8 cellular contexts compared by ENCODE assay signal in genomic region chr2:85438291-85439110, GRCh38. TPM values are rescaled to one million over a fixed set of nuclear protein-coding genes. Genes with fewer than 3 reads are reported as not detected.
DNase-seq lines count a peak whose midpoint lies in the region; ATAC-seq, FAIRE-seq and TF ChIP-seq lines count a peak whose summit lies in the region.

No MANE protein-coding gene starts in this region.

- H3K4me1 ChIP-seq in RWPE2 (ENCODE audit: insufficient read depth, poor library complexity, severe bottlenecking) = peaks cover 22% of the 10 kb centered on the region

- TF ChIP-seq CTCF in RWPE2 (IDR thresholded peaks at IDR 0.05; ENCODE audit: poor library complexity, severe bottlenecking) (no peak), epithelial cell of proximal tubule (conservative IDR thresholded peaks at IDR 0.05; ENCODE audit: low read depth, low read length) (peak; percentile 37), omental fat pad (IDR thresholded peaks at IDR 0.05) (no peak)

- no peaks in the 10 kb centered on the region for H3K9me3 ChIP-seq in RWPE2 (ENCODE audit: severe bottlenecking)

- peak overlapping the region; percentile 61 for H3K27ac ChIP-seq in RWPE2 (ENCODE audit: poor library complexity, severe bottlenecking)

- H3K4me3 ChIP-seq in RWPE2 (ENCODE audit: severe bottlenecking) = no peak overlapping the region
- peak overlapping the region; percentile 22 for H3K4me3 ChIP-seq in epithelial cell of proximal tubule (ENCODE audit: low read depth, low read length)

- DNase-seq in activated CD4-positive, alpha-beta T cell treated with anti-CD3 and anti-CD28 coated beads for 48 hours = peak; percentile 18
- no peak for DNase-seq in activated CD4-positive, alpha-beta T cell treated with anti-CD3 and anti-CD28 coated beads, Interleukin-2, amount 50 U/mL, for 1 hour
- no peak for DNase-seq in RWPE2 (ENCODE audit: low spot score)
- no peak for DNase-seq in epithelial cell of proximal tubule (ENCODE audit: low read depth)
- DNase-seq in omental fat pad (ENCODE audit: low spot score) = no peak
- DNase-seq in NK-92 (lab: John Stamatoyannopoulos, UW; ENCODE audit: unreplicated experiment) = no peak
- DNase-seq in RCC 7860 (ENCODE audit: low spot score) = no peak

- H3K27me3 ChIP-seq in RWPE2 (ENCODE audit: insufficient read depth, poor library complexity, severe bottlenecking) = no peaks in the 10 kb centered on the region

- no peaks in the 10 kb centered on the region for H3K36me3 ChIP-seq in RWPE2 (ENCODE audit: low read depth)

- FAIRE-seq in RCC 7860 (lab: Jason Lieb, UNC) = no peak

- ATAC-seq in RWPE2 (ENCODE audit: low read depth) = no peak
- ATAC-seq in omental fat pad (ENCODE audit: low FRiP score) = peak; percentile 22
- ATAC-seq in HG03280 (IDR thresholded peaks at IDR 0.05; ENCODE audit: unreplicated experiment) = no peak

RNA-seq across cellular contexts. Expression of gene SH2D6, which starts 20.0 kb away (rescaled TPM):
- not detected in 2 replicates for total RNA-seq in epithelial cell of proximal tubule
- total RNA-seq in omental fat pad = not detected

RNA-seq across cellular contexts. Expression of gene CAPG, which starts 28.3 kb away (rescaled TPM):
- total RNA-seq in epithelial cell of proximal tubule (358 and 441 TPM in 2 replicates), omental fat pad (100 to 1,000 TPM in 2 of 4 donors, 10 to 100 TPM in 2; 32.3 to 190 (median 99.5) TPM)
